10 cellular contexts compared by ENCODE assay signal in genomic region chr14:36660736-36661505, GRCh38. TPM values are rescaled to one million over a fixed set of nuclear protein-coding genes. Genes with fewer than 3 reads are reported as not detected.
DNase-seq lines count a peak whose midpoint lies in the region; ATAC-seq, FAIRE-seq and TF ChIP-seq lines count a peak whose summit lies in the region.
"Had no signal": no experiment of that assay in that cellular context is flagged by ENCODE, and none has a peak within 500 bp of the region (broad histone marks: within the 10 kb centered on the region; RNA-seq: fewer than 3 reads in every experiment).

No MANE protein-coding gene starts in this region.

- H3K9me3 ChIP-seq in ES-I3 (ENCODE audit: control insufficient read depth, insufficient read depth, low read length) (no peaks in the 10 kb centered on the region), parathyroid adenoma (ENCODE audit: control insufficient read depth, low read length) (no peaks in the 10 kb centered on the region)
- H3K9me3 ChIP-seq: Peyer's patch had no signal

- peaks cover 70% of the 10 kb centered on the region for H3K79me2 ChIP-seq in parathyroid adenoma

- peak overlapping the region; percentile 9 for H2AFZ ChIP-seq in parathyroid adenoma

- DNase-seq in NCI-H1417 treated with DMSO at 0.1 percent for 48 hours (lab: John Stamatoyannopoulos, UW) (peak; percentile 95), bronchial epithelial cell (ENCODE audit: low read depth) (no peak), dorsolateral prefrontal cortex (no peak), GOT3 (lab: John Stamatoyannopoulos, UW) (no peak)

- intact Hi-C loops in dorsolateral prefrontal cortex (cut with DNase I): loop anchor here (10.0 kb wide), 2 partner anchors 136 to 934 kb away; partner anchors contain the start of genes FOXA1 (in 1 of the 2), NKX2-1 (in 1 of the 2) and TTC6 (in 1 of the 2)

- peak overlapping the region; percentile 99 for H3K4me2 ChIP-seq in parathyroid adenoma (ENCODE audit: low read length)

- peaks cover 9% of the 10 kb centered on the region; the same call in 1 of the 2 replicates for H3K4me1 ChIP-seq in ES-I3 (ENCODE audit: insufficient read depth, low read length)
- no peaks in the 10 kb centered on the region for H3K4me1 ChIP-seq in parathyroid adenoma

- H3K27me3 ChIP-seq in bronchial epithelial cell (ENCODE audit: control insufficient read depth, insufficient read depth, low read length) (no peaks in the 10 kb centered on the region), parathyroid adenoma (ENCODE audit: control insufficient read depth, insufficient read depth, low read length) (no peaks in the 10 kb centered on the region), dorsolateral prefrontal cortex (peaks cover 46 to 100% (median 100%) of the 10 kb centered on the region in 45 donors)

- peak overlapping the region; percentile 99 for H3K27ac ChIP-seq in parathyroid adenoma
- no peak overlapping the region for H3K27ac ChIP-seq in dorsolateral prefrontal cortex
- H3K27ac ChIP-seq: Peyer's patch had no signal

- H3K9ac ChIP-seq in ES-I3 (ENCODE audit: low read depth, low read length) (peak overlapping the region; percentile 57; the same call in 1 of the 2 replicates), parathyroid adenoma (peak overlapping the region; percentile 99)

- no peak for FAIRE-seq in bronchial epithelial cell (lab: Jason Lieb, UNC)
- FAIRE-seq: endometrium had no signal

- H3K36me3 ChIP-seq in ES-I3 (ENCODE audit: insufficient read depth, low read length) (no peaks in the 10 kb centered on the region), bronchial epithelial cell (ENCODE audit: control insufficient read depth, insufficient read depth, low read length) (peaks cover 8% of the 10 kb centered on the region), parathyroid adenoma (ENCODE audit: control insufficient read depth, insufficient read depth, low read length) (no peaks in the 10 kb centered on the region)
- H3K36me3 ChIP-seq: Peyer's patch had no signal

- TF ChIP-seq CTCF in bronchial epithelial cell (IDR thresholded peaks at IDR 0.05; ENCODE audit: insufficient read depth, low read length, severe bottlenecking) (no peak), parathyroid adenoma (IDR thresholded peaks at IDR 0.05) (no peak), dorsolateral prefrontal cortex (IDR thresholded peaks at IDR 0.05 in 54 of 56, conservative IDR thresholded peaks at IDR 0.05 in 2 of 56; ENCODE audit: low read depth in 1 of 56, partially characterized antibody in 56 of 56) (no peak)

- H3K4me3 ChIP-seq in bronchial epithelial cell (ENCODE audit: low read depth, low read length): peak overlapping the region; percentile 67
- H3K4me3 ChIP-seq in parathyroid adenoma (ENCODE audit: low read depth, low read length): peak overlapping the region; percentile 98
- peak overlapping the region in 16 of 59 donors; percentile 13 to 58 (median 38) for H3K4me3 ChIP-seq in dorsolateral prefrontal cortex

- ATAC-seq in HG02840 (IDR thresholded peaks at IDR 0.05; ENCODE audit: low FRiP score, unreplicated experiment): no peak
- ATAC-seq in HG03175 (IDR thresholded peaks at IDR 0.05; ENCODE audit: unreplicated experiment): no peak

RNA-seq across cellular contexts. Expression of gene PAX9, which starts 0.7 kb away (rescaled TPM):
- total RNA-seq in bronchial epithelial cell: 9.7 and 18.4 TPM in 2 replicates
- total RNA-seq in dorsolateral prefrontal cortex: under 1 TPM in 7 of 120 experiments, not detected in 113; 0.08 to 0.76 (median 0.35) TPM
- total RNA-seq: Peyer's patch had no signal
